ENCODE assay signal across 22 cellular contexts in the genomic region with DNA sequence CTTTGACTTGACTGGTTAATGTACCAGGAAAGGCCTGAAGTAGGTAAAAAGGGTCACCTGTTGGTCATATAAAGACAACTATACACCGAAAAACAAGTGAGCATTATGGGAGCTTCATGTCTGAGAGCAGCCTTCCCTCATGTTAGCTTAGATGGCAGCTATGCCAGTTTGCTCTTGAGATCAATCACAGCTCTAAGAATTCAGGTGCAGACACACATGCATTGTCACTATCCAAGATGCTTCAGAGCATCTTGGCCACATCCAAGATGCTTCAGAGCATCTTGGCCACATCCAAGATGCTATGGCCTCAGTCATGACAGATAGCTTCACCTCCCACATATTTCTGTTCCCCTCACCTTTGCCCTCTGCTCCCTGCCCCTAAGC. TPM values are rescaled to one million over a fixed set of nuclear protein-coding genes. Genes with fewer than 3 reads are reported as not detected.
A peak's percentile ranks its signal among the peaks of the same experiment; 100 is the strongest.
DNase-seq lines count a peak whose midpoint lies in the region; ATAC-seq and TF ChIP-seq lines count a peak whose summit lies in the region.
"Had no signal": no experiment of that assay in that cellular context is flagged by ENCODE, and none has a peak within 500 bp of the region (broad histone marks: within the 10 kb centered on the region; RNA-seq: fewer than 3 reads in every experiment).

No MANE protein-coding gene starts in this region.

- H3K4me1 Mint-ChIP-seq in activated T-cell treated with anti-CD3 and anti-CD28 coated beads, Interleukin-2, amount 50 U/mL, for 24 hours (ENCODE audit: low read depth) = peaks cover 38% of the 10 kb centered on the region
- H3K4me1 Mint-ChIP-seq in activated B cell treated with CpG ODN at 0.5 μM for 24 hours = peaks cover 17% of the 10 kb centered on the region
- peaks cover 58% of the 10 kb centered on the region for H3K4me1 Mint-ChIP-seq in stimulated activated effector memory CD8-positive, alpha-beta T cell treated with anti-CD3 and anti-CD28 coated beads, Interleukin-12 subunit alpha, Interleukin-12 subunit beta, amount 100 ng/mL, for 72 hours

- peaks cover 54% of the 10 kb centered on the region for H3K4me1 ChIP-seq in effector memory CD4-positive, alpha-beta T cell (ENCODE audit: control insufficient read depth, insufficient read depth, low read length, poor library complexity, severe bottlenecking)
- H3K4me1 ChIP-seq: adrenal gland, gastroesophageal sphincter, neural progenitor cell, SJCRH30, uterus had no signal

- peaks cover 62% of the 10 kb centered on the region for H3K36me3 Mint-ChIP-seq in activated T-cell treated with anti-CD3 and anti-CD28 coated beads, Interleukin-2, amount 50 U/mL, for 24 hours (ENCODE audit: low read depth)
- H3K36me3 Mint-ChIP-seq in activated B cell treated with CpG ODN at 0.5 μM for 24 hours (ENCODE audit: low read depth) = peaks cover 16% of the 10 kb centered on the region
- H3K36me3 Mint-ChIP-seq in stimulated activated effector memory CD8-positive, alpha-beta T cell treated with anti-CD3 and anti-CD28 coated beads, Interleukin-12 subunit alpha, Interleukin-12 subunit beta, amount 100 ng/mL, for 72 hours = peaks cover 15% of the 10 kb centered on the region
- H3K36me3 Mint-ChIP-seq: neural progenitor cell had no signal

- H3K4me3 Mint-ChIP-seq in activated T-cell treated with anti-CD3 and anti-CD28 coated beads, Interleukin-2, amount 50 U/mL, for 24 hours = peak overlapping the region; percentile 28
- peak overlapping the region; percentile 5 for H3K4me3 Mint-ChIP-seq in activated B cell treated with CpG ODN at 0.5 μM for 24 hours
- peak overlapping the region; percentile 62 for H3K4me3 Mint-ChIP-seq in stimulated activated effector memory CD8-positive, alpha-beta T cell treated with anti-CD3 and anti-CD28 coated beads, Interleukin-12 subunit alpha, Interleukin-12 subunit beta, amount 100 ng/mL, for 72 hours
- H3K4me3 Mint-ChIP-seq: neural progenitor cell, WTC11 had no signal

- POLR2A ChIA-PET in activated B cell treated with CpG ODN at 0.5 μM for 24 hours (lab: Charles Lee) = interaction anchor here (0.8 to 4.8 kb wide), 5 partner anchors 8 to 475 kb away, joined by 3 to 148 read pairs (median 4); a partner anchor contains a TSS

- peaks cover 10% of the 10 kb centered on the region for H3K9me3 ChIP-seq in effector memory CD4-positive, alpha-beta T cell (ENCODE audit: control insufficient read depth, low read length)
- H3K9me3 ChIP-seq: SJCRH30, uterus had no signal

- H3K4me3 ChIP-seq in effector memory CD4-positive, alpha-beta T cell (ENCODE audit: insufficient read depth, low read depth, low read length, poor library complexity, severe bottlenecking) = no peak overlapping the region
- H3K4me3 ChIP-seq: adrenal gland, gastroesophageal sphincter, neural progenitor cell, SJCRH30, uterus had no signal

- ATAC-seq in activated B cell treated with CpG ODN at 0.5 μM for 24 hours (ENCODE audit: low read depth) = no peak
- ATAC-seq in stimulated activated effector memory CD8-positive, alpha-beta T cell treated with anti-CD3 and anti-CD28 coated beads, Interleukin-12 subunit alpha, Interleukin-12 subunit beta, amount 100 ng/mL, for 72 hours = peak; percentile 68
- ATAC-seq: gastroesophageal sphincter, PC-3, WTC11 had no signal

- no peaks in the 10 kb centered on the region for H3K27me3 Mint-ChIP-seq in activated T-cell treated with anti-CD3 and anti-CD28 coated beads, Interleukin-2, amount 50 U/mL, for 24 hours
- H3K27me3 Mint-ChIP-seq in activated B cell treated with CpG ODN at 0.5 μM for 24 hours = no peaks in the 10 kb centered on the region

- H3K27me3 ChIP-seq in effector memory CD4-positive, alpha-beta T cell (replicated peaks; ENCODE audit: control insufficient read depth, insufficient read depth, low read length, poor library complexity, severe bottlenecking) = no peaks in the 10 kb centered on the region
- H3K27me3 ChIP-seq: adrenal gland, gastroesophageal sphincter, neural progenitor cell, SJCRH30, uterus had no signal

- TF ChIP-seq CTCF in activated B cell treated with CpG ODN at 0.5 μM for 24 hours (IDR thresholded peaks at IDR 0.05) = no peak

- peaks cover 30% of the 10 kb centered on the region for H3K9me3 Mint-ChIP-seq in activated T-cell treated with anti-CD3 and anti-CD28 coated beads, Interleukin-2, amount 50 U/mL, for 24 hours
- peaks cover 9% of the 10 kb centered on the region for H3K9me3 Mint-ChIP-seq in activated B cell treated with CpG ODN at 0.5 μM for 24 hours
- H3K9me3 Mint-ChIP-seq in stimulated activated effector memory CD8-positive, alpha-beta T cell treated with anti-CD3 and anti-CD28 coated beads, Interleukin-12 subunit alpha, Interleukin-12 subunit beta, amount 100 ng/mL, for 72 hours = peaks cover 4% of the 10 kb centered on the region

- CTCF ChIA-PET in activated B cell treated with CpG ODN at 0.5 μM for 24 hours (lab: Charles Lee) = interaction anchor here (1.3 to 3.7 kb wide), 5 partner anchors 9 to 77 kb away, joined by 4 to 36 read pairs (median 8); no protein-coding TSS in a partner anchor

- peak overlapping the region; percentile 98 for H3K27ac Mint-ChIP-seq in activated T-cell treated with anti-CD3 and anti-CD28 coated beads, Interleukin-2, amount 50 U/mL, for 24 hours
- no peak overlapping the region for H3K27ac Mint-ChIP-seq in activated B cell treated with CpG ODN at 0.5 μM for 24 hours
- peak overlapping the region; percentile 94 for H3K27ac Mint-ChIP-seq in stimulated activated effector memory CD8-positive, alpha-beta T cell treated with anti-CD3 and anti-CD28 coated beads, Interleukin-12 subunit alpha, Interleukin-12 subunit beta, amount 100 ng/mL, for 72 hours
- H3K27ac Mint-ChIP-seq: neural progenitor cell, WTC11 had no signal

- peak overlapping the region; percentile 48 for H3K27ac ChIP-seq in effector memory CD4-positive, alpha-beta T cell (ENCODE audit: insufficient read depth, low read length, poor library complexity, severe bottlenecking)
- H3K27ac ChIP-seq: adrenal gland, gastroesophageal sphincter, neural progenitor cell, SJCRH30, uterus had no signal

- DNase-seq in activated T-cell treated with anti-CD3 and anti-CD28 coated beads, Interleukin-2, amount 50 U/mL, for 24 hours = no peak
- no peak for DNase-seq in activated T-cell treated with anti-CD3 and anti-CD28 coated beads, Interleukin-2, amount 50 U/mL, for 48 hours
- DNase-seq in activated B cell treated with CpG ODN at 0.5 μM for 24 hours (no peak), RKO (ENCODE audit: low spot score) (no peak), DMS114 treated with DMSO at 0.1 percent for 48 hours (lab: John Stamatoyannopoulos, UW; ENCODE audit: unreplicated experiment) (no peak), NCI-H524 treated with DMSO at 0.1 percent for 48 hours (lab: John Stamatoyannopoulos, UW) (no peak)
- DNase-seq in effector memory CD4-positive, alpha-beta T cell = no peak
- no peak for DNase-seq in stimulated activated effector memory CD8-positive, alpha-beta T cell treated with anti-CD3 and anti-CD28 coated beads, Interleukin-12 subunit alpha, Interleukin-12 subunit beta, amount 100 ng/mL, for 72 hours (ENCODE audit: low spot score in 2 of 2)
- DNase-seq: adrenal gland, DMS79, erythroblast, MM.1S, NCI-H82, PC-3, SJCRH30, uterus had no signal

- no peaks in the 10 kb centered on the region for H3K36me3 ChIP-seq in effector memory CD4-positive, alpha-beta T cell (ENCODE audit: control insufficient read depth, insufficient read depth, low read length)
- H3K36me3 ChIP-seq: adrenal gland, gastroesophageal sphincter, neural progenitor cell, SJCRH30, uterus had no signal

- intact Hi-C loops in activated B cell treated with CpG ODN at 0.5 μM for 24 hours (cut with micrococcal nuclease) = loop anchor here (2.0 kb wide), 1 partner anchor 21 kb away; no protein-coding TSS in a partner anchor

RNA-seq across cellular contexts. Expression of a gene that starts 15.5 kb away (rescaled TPM):
- 0.53 and 0.66 TPM in 2 replicates for total RNA-seq in activated B cell treated with CpG ODN at 0.5 μM for 24 hours
- total RNA-seq: adrenal gland, bronchial epithelial cell, dermis microvascular lymphatic vessel endothelial cell, gastroesophageal sphincter, PC-3, pulmonary artery endothelial cell, uterus, WTC11 had no signal

RNA-seq across cellular contexts. Expression of a gene that starts 43.0 kb away (rescaled TPM):
- total RNA-seq in activated B cell treated with CpG ODN at 0.5 μM for 24 hours = not detected in 2 replicates
- total RNA-seq: adrenal gland, bronchial epithelial cell, dermis microvascular lymphatic vessel endothelial cell, gastroesophageal sphincter, PC-3, pulmonary artery endothelial cell, SJCRH30, uterus had no signal

Comparison
In these comparisons a context has a peak if more than half of its experiments do, and no peak if none do; other contexts are left out.
1. H3K4me3 Mint-ChIP-seq: peak in every context shown above with its lines; median percentile 62 in stimulated activated effector memory CD8-positive, alpha-beta T cell treated with anti-CD3 and anti-CD28 coated beads, Interleukin-12 subunit alpha, Interleukin-12 subunit beta, amount 100 ng/mL, for 72 hours; 28 in activated T-cell treated with anti-CD3 and anti-CD28 coated beads, Interleukin-2, amount 50 U/mL, for 24 hours; 5 in activated B cell treated with CpG ODN at 0.5 μM for 24 hours.